ENCODE assay signal across 12 cellular contexts in the genomic region with DNA sequence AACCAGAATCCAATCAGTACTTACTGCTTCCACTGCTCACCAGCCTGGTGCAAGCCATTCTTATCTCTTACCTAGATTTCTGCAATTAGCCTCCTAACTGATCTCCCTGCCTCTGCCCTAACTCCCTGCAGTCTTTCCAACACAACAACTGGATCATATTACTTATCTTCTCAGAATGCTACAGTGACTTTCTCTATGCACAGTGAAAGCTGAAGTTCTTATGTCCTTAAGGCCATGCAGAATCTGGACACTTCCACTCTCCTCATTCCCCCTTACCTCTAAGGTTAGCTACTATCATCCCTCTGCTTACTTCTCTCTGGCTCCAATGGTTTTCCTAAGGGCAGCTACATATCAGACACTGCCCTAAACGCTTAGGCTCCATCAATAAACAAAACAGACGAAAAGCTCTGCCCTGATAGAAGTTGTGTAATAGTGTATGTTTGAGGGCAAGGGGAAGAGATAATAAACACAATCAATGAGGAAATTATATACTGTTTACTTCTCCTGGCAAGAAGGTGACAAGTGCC. TPM values are rescaled to one million over a fixed set of nuclear protein-coding genes. Genes with fewer than 3 reads are reported as not detected.
DNase-seq lines count a peak whose midpoint lies in the region; FAIRE-seq and TF ChIP-seq lines count a peak whose summit lies in the region.
"Had no signal": no experiment of that assay in that cellular context is flagged by ENCODE, and none has a peak within 500 bp of the region (broad histone marks: within the 10 kb centered on the region; RNA-seq: fewer than 3 reads in every experiment).

No MANE protein-coding gene starts in this region.

- no peak overlapping the region for H3K9ac ChIP-seq in kidney (ENCODE audit: low read length in 2 of 2)

- DNase-seq in GM12891 (ENCODE audit: insufficient read length, low spot score) = no peak
- DNase-seq in OCI-M1 (lab: John Stamatoyannopoulos, UW) = peak; percentile 36
- peak; percentile 69 for DNase-seq in left kidney (ENCODE audit: low read depth, low spot score)
- no peak for DNase-seq in activated T-cell treated with anti-CD3 and anti-CD28 coated beads, Interleukin-2, amount 50 U/mL, for 48 hours
- no peak for DNase-seq in kidney
- no peak for DNase-seq in NCI-H748 treated with DMSO at 0.1 percent for 48 hours (lab: John Stamatoyannopoulos, UW)
- DNase-seq in stimulated activated CD4-positive, alpha-beta T cell treated with anti-CD3 and anti-CD28 coated beads, Interleukin-2, amount 100 ng/mL, for 24 hours = no peak
- DNase-seq: activated CD4-positive, alpha-beta T cell treated with anti-CD3 and anti-CD28 coated beads for 48 hours; CD4-positive, alpha-beta T cell; effector memory CD4-positive, alpha-beta T cell; stomach had no signal

- no peak for TF ChIP-seq POLR2A in GM12891 (IDR thresholded peaks at IDR 0.05; ENCODE audit: low read depth, low read length)

- H3K4me3 ChIP-seq in ACC112 (ENCODE audit: low read depth, low read length) (peak overlapping the region; percentile 95; the same call in 1 of the 2 replicates), kidney (ENCODE audit: low read length in 2 of 2) (no peak overlapping the region)
- H3K4me3 ChIP-seq: stomach had no signal

- no peaks in the 10 kb centered on the region for H3K9me3 ChIP-seq in kidney (ENCODE audit: control insufficient read depth in 1 of 2, low read length in 2 of 2)
- H3K9me3 ChIP-seq: stomach had no signal

- H3K27ac ChIP-seq in ACC112 (ENCODE audit: low read depth, low read length) (no peak overlapping the region), kidney (ENCODE audit: low read depth in 2 of 2, low read length in 2 of 2) (no peak overlapping the region)

- FAIRE-seq in GM12891 (lab: Jason Lieb, UNC) (peak; percentile 55), kidney (lab: Jason Lieb, UNC) (no peak)

- intact Hi-C loops in kidney (cut with DNase I) = no loop called here

- H3K36me3 ChIP-seq in ACC112 (ENCODE audit: insufficient read depth, low read length) (no peaks in the 10 kb centered on the region), kidney (ENCODE audit: control insufficient read depth in 1 of 2, insufficient read depth in 2 of 2, low read length in 2 of 2) (no peaks in the 10 kb centered on the region)
- H3K36me3 ChIP-seq: stomach had no signal

- no peaks in the 10 kb centered on the region for H3K27me3 ChIP-seq in ACC112 (ENCODE audit: insufficient read depth, low read length)
- H3K27me3 ChIP-seq: stomach had no signal

- peaks cover 88% of the 10 kb centered on the region for H3K79me2 ChIP-seq in ACC112 (ENCODE audit: control insufficient read depth, insufficient read depth, low read length, unreplicated experiment)

- H3K4me1 ChIP-seq in ACC112 (ENCODE audit: control insufficient read depth, insufficient read depth, low read length, unreplicated experiment) = peaks cover 68% of the 10 kb centered on the region
- peaks cover 33 to 39% of the 10 kb centered on the region in 2 donors for H3K4me1 ChIP-seq in kidney (ENCODE audit: control insufficient read depth in 1 of 2, insufficient read depth in 1 of 2, low read depth in 1 of 2, low read length in 2 of 2)

- H2AFZ ChIP-seq in ACC112 (ENCODE audit: low read length, unreplicated experiment) = no peak overlapping the region

- no peak for TF ChIP-seq CTCF in kidney (IDR thresholded peaks at IDR 0.05; ENCODE audit: borderline replicate concordance, extremely low read depth, insufficient read depth)

TF ChIP-seq in GM12891, 5 proteins besides CTCF, POLR2A, EP300 and RAD21:
- no peak for TF ChIP-seq POLR2AphosphoS5 (IDR thresholded peaks at IDR 0.05; ENCODE audit: low read depth, low read length)

RNA-seq across cellular contexts. Expression of a gene that starts 4.0 kb away (rescaled TPM):
- 50.7 TPM for polyA plus RNA-seq in GM12891 (2012; ENCODE audit: low read depth, missing spikeins)
- 155 TPM for total RNA-seq in kidney
- polyA plus RNA-seq in kidney (ENCODE audit: insufficient read depth, low read depth, low replicate concordance) = 106 TPM

Comparison
In these comparisons a context has a peak if more than half of its experiments do, and no peak if none do; other contexts are left out.
1. DNase-seq: peak in OCI-M1 (single experiment) and left kidney (single experiment); none in GM12891 (single experiment), activated T-cell treated with anti-CD3 and anti-CD28 coated beads, Interleukin-2, amount 50 U/mL, for 48 hours (0 of 2), kidney (single experiment), NCI-H748 treated with DMSO at 0.1 percent for 48 hours (single experiment) and stimulated activated CD4-positive, alpha-beta T cell treated with anti-CD3 and anti-CD28 coated beads, Interleukin-2, amount 100 ng/mL, for 24 hours (0 of 2).